Comparison of ENCODE assay signal across 26 cellular contexts in the genomic region with DNA sequence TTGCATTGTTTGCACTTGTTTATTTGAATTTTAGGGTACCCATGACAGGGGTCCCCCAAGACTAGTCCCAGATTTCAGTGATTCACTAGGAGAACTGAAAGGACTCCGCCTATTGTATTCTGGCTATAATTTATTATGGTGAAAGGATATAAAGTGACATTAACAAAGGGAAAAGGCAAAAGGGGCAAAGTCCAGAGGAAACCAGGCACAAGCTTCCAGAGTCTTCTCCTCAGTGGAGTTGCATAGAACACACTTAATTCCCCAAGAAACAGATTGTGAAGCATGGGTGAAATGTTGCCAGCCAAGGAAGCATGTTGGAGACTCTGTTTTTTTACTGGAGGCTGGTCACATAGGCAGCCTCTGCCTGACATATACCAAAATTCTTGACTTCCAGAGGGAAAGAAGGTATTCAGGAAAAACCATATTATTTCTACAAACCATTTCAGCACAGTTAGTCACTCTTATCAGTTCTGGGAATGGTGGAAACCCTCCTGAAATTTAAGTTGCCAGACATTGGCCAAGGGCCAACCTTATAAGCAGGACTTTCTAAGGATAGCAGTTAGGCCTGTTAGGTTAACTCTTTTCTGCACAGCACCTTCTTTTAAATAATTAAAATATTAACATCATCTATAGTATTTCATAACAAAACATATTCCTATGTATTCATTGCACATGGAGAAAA.
"Had no signal": no experiment of that assay in that cellular context is flagged by ENCODE, and none has a peak within 500 bp of the region (broad histone marks: within the 10 kb centered on the region; RNA-seq: fewer than 3 reads in every experiment).

No MANE protein-coding gene starts in this region.

- DNase-seq: activated CD4-positive, alpha-beta T cell treated with anti-CD3 and anti-CD28 coated beads for 4 hours; activated CD4-positive, alpha-beta T cell treated with anti-CD3 and anti-CD28 coated beads, Interleukin-2, amount 50 U/mL, for 48 hours; activated CD4-positive, CD25-positive, alpha-beta regulatory T cell; activated CD8-positive, alpha-beta memory T cell treated with anti-CD3 and anti-CD28 coated beads, Interleukin-2, amount 50 U/mL, for 48 hours; activated naive CD4-positive, alpha-beta T cell treated with anti-CD3 and anti-CD28 coated beads, Interleukin-2, amount 10 ng/mL, durations not matched to agents 7 days and 5 days; activated T-cell treated with anti-CD3 and anti-CD28 coated beads, Interleukin-2, amount 50 U/mL, for 4 hours; aorta; colonic mucosa; dorsolateral prefrontal cortex; head of caudate nucleus; hypothalamus; ovary; psoas muscle; right cardiac atrium; stimulated activated CD4-positive, alpha-beta T cell treated with anti-CD3 and anti-CD28 coated beads, Interleukin-2, amount 100 ng/mL, for 24 hours; stomach had no signal

- H3K36me3 ChIP-seq: breast epithelium, colonic mucosa, ovary had no signal

- H3K9me3 ChIP-seq: colonic mucosa, gastroesophageal sphincter, neutrophil, ovary, psoas muscle, stomach, suprapubic skin had no signal

- H3K9me3 Mint-ChIP-seq: activated T-cell treated with anti-CD3 and anti-CD28 coated beads, Interleukin-2, amount 50 U/mL, for 4 hours; memory B cell; stimulated activated effector memory CD8-positive, alpha-beta T cell treated with anti-CD3 and anti-CD28 coated beads, Interleukin-12 subunit alpha, Interleukin-12 subunit beta, amount 100 ng/mL, for 72 hours; T-helper 1 cell treated with Interleukin-12 subunit alpha and Interleukin-12 subunit beta and Interleukin-4 antibody, amounts not matched to agents 30 μg/mL and 1 μg/mL, for 36 hours had no signal

- H3K4me3 Mint-ChIP-seq: activated naive CD4-positive, alpha-beta T cell treated with anti-CD3 and anti-CD28 coated beads, Interleukin-2, amount 10 ng/mL, durations not matched to agents 7 days and 5 days; activated T-cell treated with anti-CD3 and anti-CD28 coated beads, Interleukin-2, amount 50 U/mL, for 4 hours; memory B cell; nephron; stimulated activated effector memory CD8-positive, alpha-beta T cell treated with anti-CD3 and anti-CD28 coated beads, Interleukin-12 subunit alpha, Interleukin-12 subunit beta, amount 100 ng/mL, for 72 hours; T-helper 1 cell treated with Interleukin-12 subunit alpha and Interleukin-12 subunit beta and Interleukin-4 antibody, amounts not matched to agents 30 μg/mL and 1 μg/mL, for 36 hours had no signal

- ATAC-seq: activated T-cell treated with anti-CD3 and anti-CD28 coated beads, Interleukin-2, amount 50 U/mL, for 4 hours; gastroesophageal sphincter; psoas muscle; right cardiac atrium; stimulated activated effector memory CD8-positive, alpha-beta T cell treated with anti-CD3 and anti-CD28 coated beads, Interleukin-12 subunit alpha, Interleukin-12 subunit beta, amount 100 ng/mL, for 72 hours had no signal

- H3K4me1 ChIP-seq: breast epithelium, colonic mucosa, psoas muscle, suprapubic skin, tibial nerve had no signal

- H3K27me3 Mint-ChIP-seq: activated naive CD4-positive, alpha-beta T cell treated with anti-CD3 and anti-CD28 coated beads, Interleukin-2, amount 10 ng/mL, durations not matched to agents 7 days and 5 days; memory B cell had no signal

- H3K4me3 ChIP-seq: breast epithelium, colonic mucosa, dorsolateral prefrontal cortex, gastroesophageal sphincter, ovary, psoas muscle, skin epidermis, stomach, suprapubic skin, tibial nerve had no signal

- H3K27ac Mint-ChIP-seq: activated naive CD4-positive, alpha-beta T cell treated with anti-CD3 and anti-CD28 coated beads, Interleukin-2, amount 10 ng/mL, durations not matched to agents 7 days and 5 days; memory B cell; nephron; stimulated activated effector memory CD8-positive, alpha-beta T cell treated with anti-CD3 and anti-CD28 coated beads, Interleukin-12 subunit alpha, Interleukin-12 subunit beta, amount 100 ng/mL, for 72 hours; T-helper 1 cell treated with Interleukin-12 subunit alpha and Interleukin-12 subunit beta and Interleukin-4 antibody, amounts not matched to agents 30 μg/mL and 1 μg/mL, for 36 hours had no signal

- H3K4me1 Mint-ChIP-seq: nephron had no signal
